35 cellular contexts compared by ENCODE assay signal in the genomic region with DNA sequence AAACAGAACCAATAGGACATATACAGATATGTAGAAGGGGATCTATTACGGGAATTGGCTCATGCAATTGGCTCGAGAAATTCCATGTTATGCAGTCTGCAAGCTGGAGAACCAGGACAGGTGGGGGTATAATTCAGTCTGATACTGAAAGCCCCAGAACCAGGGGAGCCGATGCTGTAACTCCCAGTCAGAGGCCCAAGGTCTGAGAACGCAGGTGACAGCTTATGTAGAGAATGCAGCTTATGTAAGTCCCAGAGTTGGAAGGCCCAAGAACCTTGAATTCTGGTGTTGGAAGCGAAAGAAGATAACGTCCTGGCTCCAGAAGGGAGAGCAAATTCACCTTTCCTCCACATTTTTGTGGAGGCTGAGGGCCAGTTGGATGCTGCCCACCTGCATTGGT.
"Had no signal": no experiment of that assay in that cellular context is flagged by ENCODE, and none has a peak within 500 bp of the region (broad histone marks: within the 10 kb centered on the region; RNA-seq: fewer than 3 reads in every experiment).

No MANE protein-coding gene starts in this region.

- H3K4me3 ChIP-seq: adrenal gland, breast epithelium, esophagus muscularis mucosa, gastrocnemius medialis had no signal

- ATAC-seq: activated CD4-positive, CD25-positive, alpha-beta regulatory T cell treated with anti-CD3 and anti-CD28 coated beads, Interleukin-2, amount 50 U/mL, for 24 hours; activated CD8-positive, alpha-beta T cell treated with anti-CD3 and anti-CD28 coated beads for 36 hours; activated naive CD8-positive, alpha-beta T cell treated with anti-CD3 and anti-CD28 coated beads, Interleukin-2, amount 50 U/mL, for 24 hours; effector memory CD8-positive, alpha-beta T cell; foreskin keratinocyte; gastrocnemius medialis; T-helper 17 cell had no signal

- H3K36me3 ChIP-seq: adrenal gland, breast epithelium, esophagus muscularis mucosa, gastrocnemius medialis, WERI-Rb-1 had no signal

- H3K36me3 Mint-ChIP-seq: activated naive CD4-positive, alpha-beta T cell treated with anti-CD3 and anti-CD28 coated beads, Interleukin-2, amount 50 U/mL, for 24 hours; activated naive CD8-positive, alpha-beta T cell treated with anti-CD3 and anti-CD28 coated beads for 36 hours; brain had no signal

- H3K27ac ChIP-seq: breast epithelium, foreskin keratinocyte, gastrocnemius medialis, WERI-Rb-1 had no signal

- H3K27me3 ChIP-seq: adrenal gland, breast epithelium, esophagus muscularis mucosa, foreskin keratinocyte, gastrocnemius medialis had no signal

- H3K27me3 Mint-ChIP-seq: activated CD8-positive, alpha-beta T cell treated with anti-CD3 and anti-CD28 coated beads for 36 hours; activated naive CD4-positive, alpha-beta T cell treated with anti-CD3 and anti-CD28 coated beads, Interleukin-2, amount 50 U/mL, for 24 hours; activated naive CD8-positive, alpha-beta T cell treated with anti-CD3 and anti-CD28 coated beads for 36 hours; activated naive CD8-positive, alpha-beta T cell treated with anti-CD3 and anti-CD28 coated beads, Interleukin-2, amount 50 U/mL, for 24 hours had no signal

- DNase-seq: activated B cell treated with CpG ODN at 0.5 μM for 24 hours; activated CD4-positive, alpha-beta T cell treated with anti-CD3 and anti-CD28 coated beads for 48 hours; activated CD4-positive, alpha-beta T cell treated with anti-CD3 and anti-CD28 coated beads, Interleukin-2, amount 50 U/mL, for 1 hour; activated CD4-positive, alpha-beta T cell treated with anti-CD3 and anti-CD28 coated beads, Interleukin-2, amount 50 U/mL, for 48 hours; activated CD8-positive, alpha-beta memory T cell treated with anti-CD3 and anti-CD28 coated beads for 24 hours; activated CD8-positive, alpha-beta T cell treated with anti-CD3 and anti-CD28 coated beads for 36 hours; activated effector memory CD4-positive, alpha-beta T cell treated with anti-CD3 and anti-CD28 coated beads, Interleukin-2, amount 50 U/mL, for 16 hours; activated naive CD4-positive, alpha-beta T cell treated with anti-CD3 and anti-CD28 coated beads for 36 hours; activated naive CD8-positive, alpha-beta T cell treated with anti-CD3 and anti-CD28 coated beads for 36 hours; activated naive CD8-positive, alpha-beta T cell treated with anti-CD3 and anti-CD28 coated beads, Interleukin-2, amount 50 U/mL, for 24 hours; activated T-cell treated with anti-CD3 and anti-CD28 coated beads, Interleukin-2, amount 50 U/mL, for 48 hours; amygdala; aorta; caudate nucleus; cortex of kidney; dermis blood vessel endothelial cell; effector CD4-positive, alpha-beta T cell; effector memory CD8-positive, alpha-beta T cell; erythroblast; foreskin keratinocyte; gastrocnemius medialis; glutamatergic neuron; T-helper 1 cell; T-helper 17 cell; T1000; WERI-Rb-1 had no signal

- H3K27ac Mint-ChIP-seq: activated B cell treated with CpG ODN at 0.5 μM for 24 hours; activated CD8-positive, alpha-beta T cell treated with anti-CD3 and anti-CD28 coated beads for 36 hours; activated naive CD4-positive, alpha-beta T cell treated with anti-CD3 and anti-CD28 coated beads for 36 hours; activated naive CD4-positive, alpha-beta T cell treated with anti-CD3 and anti-CD28 coated beads, Interleukin-2, amount 50 U/mL, for 24 hours; activated naive CD8-positive, alpha-beta T cell treated with anti-CD3 and anti-CD28 coated beads for 36 hours; activated naive CD8-positive, alpha-beta T cell treated with anti-CD3 and anti-CD28 coated beads, Interleukin-2, amount 50 U/mL, for 24 hours; activated T-helper 2 cell treated with anti-CD3 and anti-CD28 coated beads, Interferon-gamma antibody, Interleukin-2, Interleukin-4, amounts not matched to agents 10 μg/mL and 5 μg/mL and 100 μg/mL, durations not matched to agents 14 hours and 24 hours and 36 hours; effector memory CD8-positive, alpha-beta T cell; T-helper 17 cell; T-helper 2 cell treated with Interferon-gamma antibody and Interleukin-4, amounts not matched to agents 5 μg/mL and 100 μg/mL, for 36 hours had no signal

- H3K9me3 Mint-ChIP-seq: activated B cell treated with CpG ODN at 0.5 μM for 24 hours; activated CD8-positive, alpha-beta T cell treated with anti-CD3 and anti-CD28 coated beads for 36 hours; activated naive CD4-positive, alpha-beta T cell treated with anti-CD3 and anti-CD28 coated beads for 36 hours; activated naive CD4-positive, alpha-beta T cell treated with anti-CD3 and anti-CD28 coated beads, Interleukin-2, amount 50 U/mL, for 24 hours; activated naive CD8-positive, alpha-beta T cell treated with anti-CD3 and anti-CD28 coated beads for 36 hours; activated naive CD8-positive, alpha-beta T cell treated with anti-CD3 and anti-CD28 coated beads, Interleukin-2, amount 50 U/mL, for 24 hours; activated T-helper 2 cell treated with anti-CD3 and anti-CD28 coated beads, Interferon-gamma antibody, Interleukin-2, Interleukin-4, amounts not matched to agents 10 μg/mL and 5 μg/mL and 100 μg/mL, durations not matched to agents 14 hours and 24 hours and 36 hours; effector memory CD8-positive, alpha-beta T cell; T-helper 2 cell treated with Interferon-gamma antibody and Interleukin-4, amounts not matched to agents 5 μg/mL and 100 μg/mL, for 36 hours had no signal

- H3K4me1 Mint-ChIP-seq: activated B cell treated with CpG ODN at 0.5 μM for 24 hours; activated naive CD4-positive, alpha-beta T cell treated with anti-CD3 and anti-CD28 coated beads, Interleukin-2, amount 50 U/mL, for 24 hours had no signal

- H3K4me1 ChIP-seq: adrenal gland, breast epithelium had no signal

- H3K4me3 Mint-ChIP-seq: activated B cell treated with CpG ODN at 0.5 μM for 24 hours; activated CD8-positive, alpha-beta T cell treated with anti-CD3 and anti-CD28 coated beads for 36 hours; activated naive CD4-positive, alpha-beta T cell treated with anti-CD3 and anti-CD28 coated beads for 36 hours; activated naive CD4-positive, alpha-beta T cell treated with anti-CD3 and anti-CD28 coated beads, Interleukin-2, amount 50 U/mL, for 24 hours; activated naive CD8-positive, alpha-beta T cell treated with anti-CD3 and anti-CD28 coated beads for 36 hours; activated naive CD8-positive, alpha-beta T cell treated with anti-CD3 and anti-CD28 coated beads, Interleukin-2, amount 50 U/mL, for 24 hours; brain; effector memory CD8-positive, alpha-beta T cell; T-helper 17 cell; T-helper 2 cell treated with Interferon-gamma antibody and Interleukin-4, amounts not matched to agents 5 μg/mL and 100 μg/mL, for 36 hours had no signal

- H3K9me3 ChIP-seq: adrenal gland, breast epithelium, esophagus muscularis mucosa, gastrocnemius medialis had no signal

- FAIRE-seq: colon had no signal
